Comparison of ENCODE assay signal across 13 cellular contexts in genomic region chr1:244672961-244673695, GRCh38. TPM values are rescaled to one million over a fixed set of nuclear protein-coding genes. Genes with fewer than 3 reads are reported as not detected.
DNase-seq lines count a peak whose midpoint lies in the region; ATAC-seq and TF ChIP-seq lines count a peak whose summit lies in the region.
"Had no signal": no experiment of that assay in that cellular context is flagged by ENCODE, and none has a peak within 500 bp of the region (broad histone marks: within the 10 kb centered on the region; RNA-seq: fewer than 3 reads in every experiment).

No MANE protein-coding gene starts in this region.

- H3K36me3 Mint-ChIP-seq in activated T-helper 17 cell treated with anti-CD3 and anti-CD28 coated beads, Interleukin-2, amount 50 U/mL, for 72 hours (ENCODE audit: low read depth) = peaks cover 34% of the 10 kb centered on the region

- no peak for ATAC-seq in activated T-helper 17 cell treated with anti-CD3 and anti-CD28 coated beads, Interleukin-2, amount 50 U/mL, for 72 hours (replicated peaks)

- H3K9me3 ChIP-seq in SK-N-MC (ENCODE audit: low read depth, low read length) = no peaks in the 10 kb centered on the region
- no peaks in the 10 kb centered on the region for H3K9me3 ChIP-seq in osteoblast (ENCODE audit: low read depth, low read length)
- no peaks in the 10 kb centered on the region; the same call in 1 of the 2 replicates for H3K9me3 ChIP-seq in HAP-1
- H3K9me3 ChIP-seq: Peyer's patch had no signal

- peaks cover 9% of the 10 kb centered on the region for H3K4me1 ChIP-seq in osteoblast (ENCODE audit: insufficient read depth, low read length)
- H3K4me1 ChIP-seq in HAP-1 = no peaks in the 10 kb centered on the region

- peak overlapping the region; percentile 41 for H3K9ac ChIP-seq in SK-N-MC (ENCODE audit: insufficient read length)

- H3K27me3 ChIP-seq in osteoblast (ENCODE audit: insufficient read depth, low read length) (no peaks in the 10 kb centered on the region), HAP-1 (ENCODE audit: low read depth) (no peaks in the 10 kb centered on the region)
- H3K27me3 ChIP-seq: Peyer's patch had no signal

- H3K36me3 ChIP-seq in SK-N-MC (ENCODE audit: insufficient read depth, low read length) (peaks cover 9% of the 10 kb centered on the region; the same call in 1 of the 2 replicates), osteoblast (ENCODE audit: insufficient read depth, low read length) (no peaks in the 10 kb centered on the region), HAP-1 (replicated peaks) (no peaks in the 10 kb centered on the region; the same call in 1 of the 2 replicates)
- H3K36me3 ChIP-seq: Peyer's patch had no signal

- H2AFZ ChIP-seq in osteoblast (ENCODE audit: low read length) = no peak overlapping the region

- no peaks in the 10 kb centered on the region for H3K27me3 Mint-ChIP-seq in activated T-helper 17 cell treated with anti-CD3 and anti-CD28 coated beads, Interleukin-2, amount 50 U/mL, for 72 hours

- H3K4me2 ChIP-seq in osteoblast (ENCODE audit: insufficient read depth, low read length) = peak overlapping the region; percentile 47

- DNase-seq in AG08395 (ENCODE audit: low spot score) (peak; percentile 22), SK-N-MC (ENCODE audit: low read depth, low spot score) (no peak), fibroblast of pulmonary artery (ENCODE audit: low read depth) (peak; percentile 62), osteoblast (ENCODE audit: insufficient read length, low spot score, missing footprints) (no peak), NCI-H526 treated with DMSO at 0.1 percent for 48 hours (lab: John Stamatoyannopoulos, UW) (no peak), GM19238 (ENCODE audit: insufficient read length, low spot score) (no peak), HAP-1 (ENCODE audit: low spot score in 2 of 2) (no peak)
- DNase-seq: activated T-cell treated with anti-CD3 and anti-CD28 coated beads for 4 hours, glutamatergic neuron, midbrain, NCI-H2029 treated with DMSO at 0.1 percent for 48 hours, Peyer's patch had no signal

- no peaks in the 10 kb centered on the region for H4K20me1 ChIP-seq in osteoblast (ENCODE audit: insufficient read depth, low read length)

- H3K79me2 ChIP-seq in osteoblast (ENCODE audit: insufficient read depth, low read length) = peaks cover 54% of the 10 kb centered on the region

- H3K4me3 ChIP-seq in SK-N-MC (peak overlapping the region; percentile 60), fibroblast of pulmonary artery (replicated peaks; ENCODE audit: low read depth, low read length) (no peak overlapping the region), osteoblast (ENCODE audit: insufficient read depth, low read length) (no peak overlapping the region), HAP-1 (no peak overlapping the region)
- H3K4me3 ChIP-seq: Peyer's patch had no signal

- in situ Hi-C loops in HAP-1 (cut with MboI; ENCODE audit: low sequenced_read_pairs) = no loop called here

- H3K27ac Mint-ChIP-seq in activated T-helper 17 cell treated with anti-CD3 and anti-CD28 coated beads, Interleukin-2, amount 50 U/mL, for 72 hours = no peak overlapping the region

- TF ChIP-seq CTCF in fibroblast of pulmonary artery (IDR thresholded peaks at IDR 0.05; ENCODE audit: low read length, missing control alignments) (no peak), osteoblast (IDR thresholded peaks at IDR 0.05; ENCODE audit: extremely low read depth, low read depth, low read length) (no peak)

- H3K27ac ChIP-seq in SK-N-MC (peak overlapping the region; percentile 95), osteoblast (ENCODE audit: low read depth, low read length) (peak overlapping the region; percentile 54)

- peaks cover 11% of the 10 kb centered on the region for H3K4me1 Mint-ChIP-seq in activated T-helper 17 cell treated with anti-CD3 and anti-CD28 coated beads, Interleukin-2, amount 50 U/mL, for 72 hours

- H3K4me3 Mint-ChIP-seq in activated T-helper 17 cell treated with anti-CD3 and anti-CD28 coated beads, Interleukin-2, amount 50 U/mL, for 72 hours = no peak overlapping the region

- H3K9me3 Mint-ChIP-seq in activated T-helper 17 cell treated with anti-CD3 and anti-CD28 coated beads, Interleukin-2, amount 50 U/mL, for 72 hours = no peaks in the 10 kb centered on the region

RNA-seq across cellular contexts. Expression of gene DESI2, which starts 20.2 kb away (rescaled TPM):
- 42.0 and 48.3 TPM in 2 replicates for total RNA-seq in osteoblast
- total RNA-seq in activated T-helper 17 cell treated with anti-CD3 and anti-CD28 coated beads, Interleukin-2, amount 50 U/mL, for 72 hours = 10 to 100 TPM; 27.1 to 32.6 TPM

Comparison
In these comparisons a context has a peak if more than half of its experiments do, and no peak if none do; other contexts are left out.
1. DNase-seq: peak in AG08395 (single experiment) and fibroblast of pulmonary artery (single experiment); none in SK-N-MC (single experiment), osteoblast (single experiment), NCI-H526 treated with DMSO at 0.1 percent for 48 hours (single experiment), GM19238 (single experiment) and HAP-1 (0 of 2).